Comparison of ENCODE assay signal across 1 cellular context in the genomic region with DNA sequence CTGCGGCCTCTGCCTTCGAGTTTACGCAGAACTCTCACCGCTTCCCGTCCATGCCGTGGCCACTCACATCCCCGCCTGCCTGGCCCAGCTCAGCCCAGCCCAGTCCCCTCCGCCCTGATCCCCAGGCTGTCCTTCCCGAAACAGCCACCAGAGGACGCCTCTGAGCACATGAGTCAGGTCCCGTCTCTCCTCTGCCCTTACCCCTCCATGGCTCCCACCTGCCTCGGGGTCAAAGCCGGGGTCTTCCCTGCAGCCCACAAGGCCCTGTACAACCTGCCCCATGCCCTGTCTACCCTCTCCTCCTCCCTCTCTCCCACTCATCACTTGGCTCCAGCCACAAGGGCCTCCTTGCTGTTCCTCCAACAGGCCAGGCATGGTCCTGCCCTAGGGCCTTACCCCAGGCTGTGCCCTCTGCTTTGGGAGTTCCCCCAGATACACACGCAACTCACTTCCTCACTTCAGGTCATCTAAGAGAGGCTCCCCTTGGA.
A peak's percentile ranks its signal among the peaks of the same experiment; 100 is the strongest.
TF ChIP-seq lines count a peak whose summit lies in the region.

No MANE protein-coding gene starts in this region.

TF ChIP-seq in GM12878, 131 proteins besides CTCF, POLR2A, EP300 and RAD21:
- TF ChIP-seq KDM1A (IDR thresholded peaks at IDR 0.05; ENCODE audit: borderline replicate concordance) = no peak
- peak; percentile 18; the same call in 1 of the 2 replicates for TF ChIP-seq SPI1 (IDR thresholded peaks at IDR 0.05; ENCODE audit: borderline replicate concordance, insufficient read depth, low read depth, low read length)
- 0 out of 2 replicates have a peak, but pooled peaks have one; percentile 17 for TF ChIP-seq YY1 (IDR thresholded peaks at IDR 0.05; ENCODE audit: low read depth, low read length)
- TF ChIP-seq SMC3 (IDR thresholded peaks at IDR 0.05; ENCODE audit: borderline replicate concordance, low read length) = peak; percentile 48; the same call in 1 of the 2 replicates
- TF ChIP-seq HDGF (IDR thresholded peaks at IDR 0.05) = peak; percentile 24; the same call in 1 of the 2 replicates
- peak; percentile 91 for TF ChIP-seq SMARCA5 (IDR thresholded peaks at IDR 0.05)
